In genomic region chr10:84848967-84849366, GRCh38 we compare ENCODE assay signal across 23 cellular contexts.
"Had no signal": no experiment of that assay in that cellular context is flagged by ENCODE, and none has a peak within 500 bp of the region (broad histone marks: within the 10 kb centered on the region; RNA-seq: fewer than 3 reads in every experiment).

No MANE protein-coding gene starts in this region.

- H3K4me1 ChIP-seq: parathyroid adenoma, psoas muscle, sigmoid colon, stomach, tibial nerve, upper lobe of left lung had no signal

- H3K4me3 ChIP-seq: neural progenitor cell, ovary, psoas muscle, right lobe of liver, sigmoid colon, stomach, thoracic aorta, thyroid gland, tibial nerve, upper lobe of left lung had no signal

- DNase-seq: natural killer cell; occipital lobe; ovary; posterior cingulate gyrus; psoas muscle; right cardiac atrium; right lobe of liver; sigmoid colon; small intestine; stimulated activated CD4-positive, alpha-beta T cell treated with anti-CD3 and anti-CD28 coated beads, Interleukin-15, amount 100 ng/mL, for 24 hours; stimulated activated CD4-positive, alpha-beta T cell treated with anti-CD3 and anti-CD28 coated beads, Interleukin-2, amount 100 ng/mL, for 24 hours; stimulated activated CD4-positive, alpha-beta T cell treated with anti-CD3 and anti-CD28 coated beads, Interleukin-2, amount 100 ng/mL, for 48 hours; stimulated activated CD4-positive, alpha-beta T cell treated with anti-CD3 and anti-CD28 coated beads, Interleukin-4, amount 100 ng/mL, for 24 hours; stimulated activated naive B cell treated with anti-CD40 and anti-IgM and Interleukin-4, amounts not matched to agents 10 μg/mL and 1 μg/mL and 100 μg/mL, for 72 hours; stimulated activated naive CD4-positive, alpha-beta T cell treated with Interleukin-2 at 50 U/mL for 16 hours; stomach; thyroid gland; trophoblast cell; upper lobe of left lung had no signal

- H3K4me2 ChIP-seq: neural progenitor cell had no signal

- H3K9ac ChIP-seq: neural progenitor cell, parathyroid adenoma had no signal

- H2AFZ ChIP-seq: neural progenitor cell, parathyroid adenoma had no signal

- H3K36me3 ChIP-seq: neural progenitor cell, ovary, right lobe of liver, sigmoid colon, stomach, thoracic aorta, thyroid gland, tibial nerve, upper lobe of left lung had no signal

- H3K9me3 ChIP-seq: ovary, psoas muscle, right lobe of liver, sigmoid colon, stomach, thoracic aorta, thyroid gland, tibial nerve, upper lobe of left lung had no signal

- H3K79me2 ChIP-seq: parathyroid adenoma had no signal

- H3K27ac ChIP-seq: neural progenitor cell, ovary, parathyroid adenoma, psoas muscle, right lobe of liver, sigmoid colon, stomach, thoracic aorta, thyroid gland, tibial nerve, upper lobe of left lung had no signal

- H3K27me3 ChIP-seq: neural progenitor cell, ovary, right lobe of liver, sigmoid colon, stomach, thyroid gland, tibial nerve, upper lobe of left lung had no signal
